1 cellular context compared by ENCODE assay signal in the genomic region with DNA sequence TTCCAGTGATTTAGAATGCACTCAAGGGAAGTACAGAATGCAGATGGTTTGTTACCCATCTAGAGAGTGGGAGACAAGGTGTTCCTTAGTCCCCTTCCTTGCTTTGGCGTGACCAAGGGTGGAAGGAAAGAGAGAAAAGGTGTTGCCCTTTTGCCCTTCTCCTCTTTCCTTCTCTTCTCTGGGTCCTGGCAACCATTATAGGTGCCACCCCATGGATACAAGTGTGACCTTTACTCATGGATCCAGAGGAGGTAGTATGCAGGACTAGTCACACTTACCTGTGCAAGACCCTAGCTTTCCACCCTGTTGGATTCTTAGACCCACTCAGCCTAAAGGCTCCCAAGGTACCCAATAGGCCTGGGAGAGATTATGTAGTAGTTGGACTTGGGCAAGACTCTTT.
TF ChIP-seq lines count a peak whose summit lies in the region.

No MANE protein-coding gene starts in this region.

TF ChIP-seq in GM23338, 12 proteins besides CTCF, POLR2A, EP300 and RAD21 (continued from another document):
- no peak for TF ChIP-seq EZH2phosphoT487 (IDR thresholded peaks at IDR 0.05; ENCODE audit: unreplicated experiment)
- TF ChIP-seq, protein P1, sequence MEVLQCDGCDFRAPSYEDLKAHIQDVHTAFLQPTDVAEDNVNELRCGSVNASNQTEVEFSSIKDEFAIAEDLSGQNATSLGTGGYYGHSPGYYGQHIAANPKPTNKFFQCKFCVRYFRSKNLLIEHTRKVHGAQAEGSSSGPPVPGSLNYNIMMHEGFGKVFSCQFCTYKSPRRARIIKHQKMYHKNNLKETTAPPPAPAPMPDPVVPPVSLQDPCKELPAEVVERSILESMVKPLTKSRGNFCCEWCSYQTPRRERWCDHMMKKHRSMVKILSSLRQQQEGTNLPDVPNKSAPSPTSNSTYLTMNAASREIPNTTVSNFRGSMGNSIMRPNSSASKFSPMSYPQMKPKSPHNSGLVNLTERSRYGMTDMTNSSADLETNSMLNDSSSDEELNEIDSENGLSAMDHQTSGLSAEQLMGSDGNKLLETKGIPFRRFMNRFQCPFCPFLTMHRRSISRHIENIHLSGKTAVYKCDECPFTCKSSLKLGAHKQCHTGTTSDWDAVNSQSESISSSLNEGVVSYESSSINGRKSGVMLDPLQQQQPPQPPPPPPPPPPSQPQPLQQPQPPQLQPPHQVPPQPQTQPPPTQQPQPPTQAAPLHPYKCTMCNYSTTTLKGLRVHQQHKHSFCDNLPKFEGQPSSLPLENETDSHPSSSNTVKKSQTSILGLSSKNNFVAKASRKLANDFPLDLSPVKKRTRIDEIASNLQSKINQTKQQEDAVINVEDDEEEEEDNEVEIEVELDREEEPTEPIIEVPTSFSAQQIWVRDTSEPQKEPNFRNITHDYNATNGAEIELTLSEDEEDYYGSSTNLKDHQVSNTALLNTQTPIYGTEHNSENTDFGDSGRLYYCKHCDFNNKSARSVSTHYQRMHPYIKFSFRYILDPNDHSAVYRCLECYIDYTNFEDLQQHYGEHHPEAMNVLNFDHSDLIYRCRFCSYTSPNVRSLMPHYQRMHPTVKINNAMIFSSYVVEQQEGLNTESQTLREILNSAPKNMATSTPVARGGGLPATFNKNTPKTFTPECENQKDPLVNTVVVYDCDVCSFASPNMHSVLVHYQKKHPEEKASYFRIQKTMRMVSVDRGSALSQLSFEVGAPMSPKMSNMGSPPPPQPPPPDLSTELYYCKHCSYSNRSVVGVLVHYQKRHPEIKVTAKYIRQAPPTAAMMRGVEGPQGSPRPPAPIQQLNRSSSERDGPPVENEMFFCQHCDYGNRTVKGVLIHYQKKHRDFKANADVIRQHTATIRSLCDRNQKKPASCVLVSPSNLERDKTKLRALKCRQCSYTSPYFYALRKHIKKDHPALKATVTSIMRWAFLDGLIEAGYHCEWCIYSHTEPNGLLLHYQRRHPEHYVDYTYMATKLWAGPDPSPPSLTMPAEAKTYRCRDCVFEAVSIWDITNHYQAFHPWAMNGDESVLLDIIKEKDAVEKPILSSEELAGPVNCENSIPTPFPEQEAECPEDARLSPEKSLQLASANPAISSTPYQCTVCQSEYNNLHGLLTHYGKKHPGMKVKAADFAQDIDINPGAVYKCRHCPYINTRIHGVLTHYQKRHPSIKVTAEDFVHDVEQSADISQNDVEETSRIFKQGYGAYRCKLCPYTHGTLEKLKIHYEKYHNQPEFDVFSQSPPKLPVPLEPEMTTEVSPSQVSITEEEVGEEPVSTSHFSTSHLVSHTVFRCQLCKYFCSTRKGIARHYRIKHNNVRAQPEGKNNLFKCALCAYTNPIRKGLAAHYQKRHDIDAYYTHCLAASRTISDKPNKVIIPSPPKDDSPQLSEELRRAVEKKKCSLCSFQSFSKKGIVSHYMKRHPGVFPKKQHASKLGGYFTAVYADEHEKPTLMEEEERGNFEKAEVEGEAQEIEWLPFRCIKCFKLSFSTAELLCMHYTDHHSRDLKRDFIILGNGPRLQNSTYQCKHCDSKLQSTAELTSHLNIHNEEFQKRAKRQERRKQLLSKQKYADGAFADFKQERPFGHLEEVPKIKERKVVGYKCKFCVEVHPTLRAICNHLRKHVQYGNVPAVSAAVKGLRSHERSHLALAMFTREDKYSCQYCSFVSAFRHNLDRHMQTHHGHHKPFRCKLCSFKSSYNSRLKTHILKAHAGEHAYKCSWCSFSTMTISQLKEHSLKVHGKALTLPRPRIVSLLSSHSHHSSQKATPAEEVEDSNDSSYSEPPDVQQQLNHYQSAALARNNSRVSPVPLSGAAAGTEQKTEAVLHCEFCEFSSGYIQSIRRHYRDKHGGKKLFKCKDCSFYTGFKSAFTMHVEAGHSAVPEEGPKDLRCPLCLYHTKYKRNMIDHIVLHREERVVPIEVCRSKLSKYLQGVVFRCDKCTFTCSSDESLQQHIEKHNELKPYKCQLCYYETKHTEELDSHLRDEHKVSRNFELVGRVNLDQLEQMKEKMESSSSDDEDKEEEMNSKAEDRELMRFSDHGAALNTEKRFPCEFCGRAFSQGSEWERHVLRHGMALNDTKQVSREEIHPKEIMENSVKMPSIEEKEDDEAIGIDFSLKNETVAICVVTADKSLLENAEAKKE (CRISPR knock-in tag; IDR thresholded peaks at IDR 0.05), result no peak
- TF ChIP-seq CREB1 (CRISPR knock-in tag; IDR thresholded peaks at IDR 0.05; ENCODE audit: low read depth), result no peak
- TF ChIP-seq JUNB (IDR thresholded peaks at IDR 0.05; ENCODE audit: unreplicated experiment), result no peak
TF ChIP-seq in GM23338: peak in this region for 0.
